16 cellular contexts compared by ENCODE assay signal in the genomic region with DNA sequence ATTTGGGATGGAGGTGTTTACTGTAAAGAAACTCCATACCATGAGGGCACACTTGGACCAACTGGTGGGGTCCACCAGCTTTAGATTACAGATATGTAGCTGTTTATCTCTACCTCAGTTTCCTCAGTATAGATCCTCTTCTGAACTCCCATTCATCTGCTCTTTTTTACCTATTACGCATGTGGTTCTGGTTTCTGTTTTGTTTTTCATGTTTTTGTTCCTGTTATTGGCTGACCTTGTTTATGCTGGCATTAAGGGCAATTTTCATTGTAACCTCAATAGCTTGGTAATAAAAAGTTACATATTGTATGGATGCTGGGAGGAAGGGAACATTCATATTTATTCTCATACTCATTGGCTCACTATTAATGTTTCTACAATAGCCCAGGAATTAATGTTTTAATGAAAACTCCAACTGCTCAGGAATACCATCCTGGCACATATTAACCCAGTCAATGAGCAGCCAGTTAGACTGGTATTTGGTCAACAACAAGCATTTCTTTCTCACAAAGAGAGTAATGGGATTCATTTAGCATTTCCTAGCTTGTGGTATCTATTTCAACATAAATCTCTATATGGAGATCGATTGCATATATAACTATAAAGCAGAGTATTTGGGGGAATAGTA.
DNase-seq lines count a peak whose midpoint lies in the region; ATAC-seq lines count a peak whose summit lies in the region.
"Had no signal": no experiment of that assay in that cellular context is flagged by ENCODE, and none has a peak within 500 bp of the region (broad histone marks: within the 10 kb centered on the region; RNA-seq: fewer than 3 reads in every experiment).

No MANE protein-coding gene starts in this region.

- H3K4me1 ChIP-seq in SJCRH30 = peaks cover 13% of the 10 kb centered on the region

- no peaks in the 10 kb centered on the region for H3K36me3 ChIP-seq in SJCRH30
- H3K36me3 ChIP-seq: left lung had no signal

- ATAC-seq in GM18861 (IDR thresholded peaks at IDR 0.05; ENCODE audit: unreplicated experiment) = peak; percentile 67
- ATAC-seq in GM21423 (IDR thresholded peaks at IDR 0.05; ENCODE audit: unreplicated experiment) = peak; percentile 64
- ATAC-seq in HG03060 (IDR thresholded peaks at IDR 0.05; ENCODE audit: low read depth, unreplicated experiment) = peak; percentile 67
- ATAC-seq: K562; left lung; naive thymus-derived CD4-positive, alpha-beta T cell had no signal

- H3K4me3 ChIP-seq in SJCRH30 = peak overlapping the region; percentile 59
- H3K4me3 ChIP-seq: K562, left lung had no signal

- H3K27me3 ChIP-seq in SJCRH30 = no peaks in the 10 kb centered on the region
- H3K27me3 ChIP-seq: left lung had no signal

- DNase-seq in SJCRH30 (peak in 1 of 2 experiments; percentile 23), OCI-M2 (lab: John Stamatoyannopoulos, UW; ENCODE audit: unreplicated experiment) (no peak), dedifferentiated amniotic fluid mesenchymal stem cell (ENCODE audit: extremely low spot score) (no peak), NOMO-1 (lab: John Stamatoyannopoulos, UW; ENCODE audit: unreplicated experiment in 2 of 2) (no peak)
- DNase-seq in stimulated activated CD4-positive, alpha-beta T cell treated with anti-CD3 and anti-CD28 coated beads, Interleukin-4, amount 100 ng/mL, for 24 hours = no peak
- DNase-seq: activated naive CD4-positive, alpha-beta T cell treated with Interleukin-2 at 50 U/mL for 16 hours; head of caudate nucleus; left lung; naive thymus-derived CD4-positive, alpha-beta T cell; NCI-H1436 treated with DMSO at 0.1 percent for 48 hours; NCI-H510A treated with DMSO at 0.1 percent for 48 hours had no signal

- H3K9me3 ChIP-seq in SJCRH30 (replicated peaks) = no peaks in the 10 kb centered on the region
- H3K9me3 ChIP-seq: left lung had no signal

- peak overlapping the region; percentile 87 for H3K27ac ChIP-seq in SJCRH30
- H3K27ac ChIP-seq: left lung, RWPE1 had no signal
